In the genomic region with DNA sequence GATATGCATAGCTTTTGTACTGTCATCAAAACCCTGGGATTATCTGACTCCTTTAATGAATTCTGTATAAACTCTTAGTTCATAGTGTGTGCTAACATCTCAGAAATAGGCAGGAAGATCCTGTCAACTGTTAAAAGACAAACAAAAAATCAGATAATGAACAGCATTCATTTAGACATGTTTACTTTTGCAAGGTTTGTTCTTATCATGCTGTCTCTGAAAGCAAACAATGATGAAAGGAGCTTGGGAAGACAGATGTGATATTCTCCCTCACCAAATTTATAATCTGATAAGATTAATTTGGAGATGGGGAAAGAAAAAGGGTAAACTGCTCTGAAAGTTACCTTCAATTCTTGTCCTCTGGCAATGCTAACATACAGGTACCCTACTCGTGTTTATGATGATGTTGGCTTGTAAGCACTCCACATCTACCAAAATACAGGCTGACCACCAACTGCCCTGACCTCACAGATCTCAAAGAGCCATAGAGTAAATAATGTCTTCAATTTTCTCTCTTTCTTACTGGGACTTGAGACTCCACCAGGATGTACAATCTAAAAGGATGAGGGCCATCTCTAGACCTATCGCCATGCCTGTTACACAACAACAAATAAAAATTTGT, we compare ENCODE assay signal across 1 cellular context.
TF ChIP-seq lines count a peak whose summit lies in the region.

No MANE protein-coding gene starts in this region.

TF ChIP-seq in HepG2, 621 proteins besides CTCF, POLR2A, EP300 and RAD21 (continued from another document and continues in another):
- no peak for TF ChIP-seq CHD2 (IDR thresholded peaks at IDR 0.05; ENCODE audit: low read depth, low read length)
- no peak for TF ChIP-seq ZFAT (CRISPR knock-in tag; conservative IDR thresholded peaks at IDR 0.05)
- no peak for TF ChIP-seq ZNF747 (CRISPR knock-in tag; IDR thresholded peaks at IDR 0.05; ENCODE audit: borderline replicate concordance)
- no peak for TF ChIP-seq FOSL2 (CRISPR knock-in tag; IDR thresholded peaks at IDR 0.05)
- TF ChIP-seq ZNF550 (CRISPR knock-in tag; IDR thresholded peaks at IDR 0.05; ENCODE audit: borderline replicate concordance), result no peak
- TF ChIP-seq, protein P1, sequence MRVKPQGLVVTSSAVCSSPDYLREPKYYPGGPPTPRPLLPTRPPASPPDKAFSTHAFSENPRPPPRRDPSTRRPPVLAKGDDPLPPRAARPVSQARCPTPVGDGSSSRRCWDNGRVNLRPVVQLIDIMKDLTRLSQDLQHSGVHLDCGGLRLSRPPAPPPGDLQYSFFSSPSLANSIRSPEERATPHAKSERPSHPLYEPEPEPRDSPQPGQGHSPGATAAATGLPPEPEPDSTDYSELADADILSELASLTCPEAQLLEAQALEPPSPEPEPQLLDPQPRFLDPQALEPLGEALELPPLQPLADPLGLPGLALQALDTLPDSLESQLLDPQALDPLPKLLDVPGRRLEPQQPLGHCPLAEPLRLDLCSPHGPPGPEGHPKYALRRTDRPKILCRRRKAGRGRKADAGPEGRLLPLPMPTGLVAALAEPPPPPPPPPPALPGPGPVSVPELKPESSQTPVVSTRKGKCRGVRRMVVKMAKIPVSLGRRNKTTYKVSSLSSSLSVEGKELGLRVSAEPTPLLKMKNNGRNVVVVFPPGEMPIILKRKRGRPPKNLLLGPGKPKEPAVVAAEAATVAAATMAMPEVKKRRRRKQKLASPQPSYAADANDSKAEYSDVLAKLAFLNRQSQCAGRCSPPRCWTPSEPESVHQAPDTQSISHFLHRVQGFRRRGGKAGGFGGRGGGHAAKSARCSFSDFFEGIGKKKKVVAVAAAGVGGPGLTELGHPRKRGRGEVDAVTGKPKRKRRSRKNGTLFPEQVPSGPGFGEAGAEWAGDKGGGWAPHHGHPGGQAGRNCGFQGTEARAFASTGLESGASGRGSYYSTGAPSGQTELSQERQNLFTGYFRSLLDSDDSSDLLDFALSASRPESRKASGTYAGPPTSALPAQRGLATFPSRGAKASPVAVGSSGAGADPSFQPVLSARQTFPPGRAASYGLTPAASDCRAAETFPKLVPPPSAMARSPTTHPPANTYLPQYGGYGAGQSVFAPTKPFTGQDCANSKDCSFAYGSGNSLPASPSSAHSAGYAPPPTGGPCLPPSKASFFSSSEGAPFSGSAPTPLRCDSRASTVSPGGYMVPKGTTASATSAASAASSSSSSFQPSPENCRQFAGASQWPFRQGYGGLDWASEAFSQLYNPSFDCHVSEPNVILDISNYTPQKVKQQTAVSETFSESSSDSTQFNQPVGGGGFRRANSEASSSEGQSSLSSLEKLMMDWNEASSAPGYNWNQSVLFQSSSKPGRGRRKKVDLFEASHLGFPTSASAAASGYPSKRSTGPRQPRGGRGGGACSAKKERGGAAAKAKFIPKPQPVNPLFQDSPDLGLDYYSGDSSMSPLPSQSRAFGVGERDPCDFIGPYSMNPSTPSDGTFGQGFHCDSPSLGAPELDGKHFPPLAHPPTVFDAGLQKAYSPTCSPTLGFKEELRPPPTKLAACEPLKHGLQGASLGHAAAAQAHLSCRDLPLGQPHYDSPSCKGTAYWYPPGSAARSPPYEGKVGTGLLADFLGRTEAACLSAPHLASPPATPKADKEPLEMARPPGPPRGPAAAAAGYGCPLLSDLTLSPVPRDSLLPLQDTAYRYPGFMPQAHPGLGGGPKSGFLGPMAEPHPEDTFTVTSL (CRISPR knock-in tag; IDR thresholded peaks at IDR 0.05; ENCODE audit: borderline replicate concordance), result peak; percentile 35; the same call in 1 of the 2 replicates
- TF ChIP-seq MAFG (CRISPR knock-in tag; IDR thresholded peaks at IDR 0.05), result no peak
- TF ChIP-seq, protein P2, sequence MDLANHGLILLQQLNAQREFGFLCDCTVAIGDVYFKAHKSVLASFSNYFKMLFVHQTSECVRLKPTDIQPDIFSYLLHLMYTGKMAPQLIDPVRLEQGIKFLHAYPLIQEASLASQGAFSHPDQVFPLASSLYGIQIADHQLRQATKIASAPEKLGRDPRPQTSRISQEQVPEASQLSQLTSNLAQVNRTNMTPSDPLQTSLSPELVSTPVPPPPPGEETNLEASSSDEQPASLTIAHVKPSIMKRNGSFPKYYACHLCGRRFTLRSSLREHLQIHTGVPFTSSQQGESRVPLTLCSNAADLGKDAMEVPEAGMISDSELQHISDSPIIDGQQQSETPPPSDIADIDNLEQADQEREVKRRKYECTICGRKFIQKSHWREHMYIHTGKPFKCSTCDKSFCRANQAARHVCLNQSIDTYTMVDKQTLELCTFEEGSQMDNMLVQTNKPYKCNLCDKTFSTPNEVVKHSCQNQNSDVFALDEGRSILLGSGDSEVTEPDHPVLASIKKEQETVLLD (CRISPR knock-in tag; IDR thresholded peaks at IDR 0.05; ENCODE audit: low read depth), result no peak
- no peak for TF ChIP-seq ZNF335 (CRISPR knock-in tag; IDR thresholded peaks at IDR 0.05)
- no peak for TF ChIP-seq WIZ (CRISPR knock-in tag; IDR thresholded peaks at IDR 0.05)
- peak; percentile 55 for TF ChIP-seq MED1 (CRISPR knock-in tag; IDR thresholded peaks at IDR 0.05)
- TF ChIP-seq, protein P3, sequence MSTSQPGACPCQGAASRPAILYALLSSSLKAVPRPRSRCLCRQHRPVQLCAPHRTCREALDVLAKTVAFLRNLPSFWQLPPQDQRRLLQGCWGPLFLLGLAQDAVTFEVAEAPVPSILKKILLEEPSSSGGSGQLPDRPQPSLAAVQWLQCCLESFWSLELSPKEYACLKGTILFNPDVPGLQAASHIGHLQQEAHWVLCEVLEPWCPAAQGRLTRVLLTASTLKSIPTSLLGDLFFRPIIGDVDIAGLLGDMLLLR (CRISPR knock-in tag; IDR thresholded peaks at IDR 0.05), result no peak
- TF ChIP-seq BRD4 (CRISPR knock-in tag; IDR thresholded peaks at IDR 0.05), result no peak
- TF ChIP-seq HDAC2 (CRISPR knock-in tag; IDR thresholded peaks at IDR 0.05), result peak; percentile 68; the same call in 1 of the 2 replicates
- peak; percentile 89 for TF ChIP-seq MIXL1 (CRISPR knock-in tag; IDR thresholded peaks at IDR 0.05)
- no peak for TF ChIP-seq RNF2 (conservative IDR thresholded peaks at IDR 0.05; ENCODE audit: low read depth)
- TF ChIP-seq NCOA2 (CRISPR knock-in tag; IDR thresholded peaks at IDR 0.05), result peak; percentile 79
- TF ChIP-seq, protein P4, sequence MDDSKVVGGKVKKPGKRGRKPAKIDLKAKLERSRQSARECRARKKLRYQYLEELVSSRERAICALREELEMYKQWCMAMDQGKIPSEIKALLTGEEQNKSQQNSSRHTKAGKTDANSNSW (CRISPR knock-in tag; IDR thresholded peaks at IDR 0.05; ENCODE audit: borderline replicate concordance), result no peak
- TF ChIP-seq ZSCAN30 (CRISPR knock-in tag; IDR thresholded peaks at IDR 0.05), result no peak
- no peak for TF ChIP-seq KLF9 (CRISPR knock-in tag; IDR thresholded peaks at IDR 0.05; ENCODE audit: low read depth)
- TF ChIP-seq, protein P5, sequence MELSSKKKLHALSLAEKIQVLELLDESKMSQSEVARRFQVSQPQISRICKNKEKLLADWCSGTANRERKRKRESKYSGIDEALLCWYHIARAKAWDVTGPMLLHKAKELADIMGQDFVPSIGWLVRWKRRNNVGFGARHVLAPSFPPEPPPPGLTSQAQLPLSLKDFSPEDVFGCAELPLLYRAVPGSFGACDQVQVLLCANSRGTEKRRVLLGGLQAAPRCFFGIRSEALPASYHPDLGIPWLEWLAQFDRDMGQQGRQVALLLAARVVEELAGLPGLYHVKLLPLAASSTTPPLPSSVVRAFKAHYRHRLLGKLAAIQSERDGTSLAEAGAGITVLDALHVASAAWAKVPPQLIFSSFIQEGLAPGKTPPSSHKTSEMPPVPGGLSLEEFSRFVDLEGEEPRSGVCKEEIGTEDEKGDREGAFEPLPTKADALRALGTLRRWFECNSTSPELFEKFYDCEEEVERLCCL (CRISPR knock-in tag; IDR thresholded peaks at IDR 0.05; ENCODE audit: borderline replicate concordance), result no peak
- TF ChIP-seq, protein P6, sequence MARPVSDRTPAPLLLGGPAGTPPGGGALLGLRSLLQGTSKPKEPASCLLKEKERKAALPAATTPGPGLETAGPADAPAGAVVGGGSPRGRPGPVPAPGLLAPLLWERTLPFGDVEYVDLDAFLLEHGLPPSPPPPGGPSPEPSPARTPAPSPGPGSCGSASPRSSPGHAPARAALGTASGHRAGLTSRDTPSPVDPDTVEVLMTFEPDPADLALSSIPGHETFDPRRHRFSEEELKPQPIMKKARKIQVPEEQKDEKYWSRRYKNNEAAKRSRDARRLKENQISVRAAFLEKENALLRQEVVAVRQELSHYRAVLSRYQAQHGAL (CRISPR knock-in tag; IDR thresholded peaks at IDR 0.05; ENCODE audit: not compliant biosample characterization), result no peak
- TF ChIP-seq, protein P7, sequence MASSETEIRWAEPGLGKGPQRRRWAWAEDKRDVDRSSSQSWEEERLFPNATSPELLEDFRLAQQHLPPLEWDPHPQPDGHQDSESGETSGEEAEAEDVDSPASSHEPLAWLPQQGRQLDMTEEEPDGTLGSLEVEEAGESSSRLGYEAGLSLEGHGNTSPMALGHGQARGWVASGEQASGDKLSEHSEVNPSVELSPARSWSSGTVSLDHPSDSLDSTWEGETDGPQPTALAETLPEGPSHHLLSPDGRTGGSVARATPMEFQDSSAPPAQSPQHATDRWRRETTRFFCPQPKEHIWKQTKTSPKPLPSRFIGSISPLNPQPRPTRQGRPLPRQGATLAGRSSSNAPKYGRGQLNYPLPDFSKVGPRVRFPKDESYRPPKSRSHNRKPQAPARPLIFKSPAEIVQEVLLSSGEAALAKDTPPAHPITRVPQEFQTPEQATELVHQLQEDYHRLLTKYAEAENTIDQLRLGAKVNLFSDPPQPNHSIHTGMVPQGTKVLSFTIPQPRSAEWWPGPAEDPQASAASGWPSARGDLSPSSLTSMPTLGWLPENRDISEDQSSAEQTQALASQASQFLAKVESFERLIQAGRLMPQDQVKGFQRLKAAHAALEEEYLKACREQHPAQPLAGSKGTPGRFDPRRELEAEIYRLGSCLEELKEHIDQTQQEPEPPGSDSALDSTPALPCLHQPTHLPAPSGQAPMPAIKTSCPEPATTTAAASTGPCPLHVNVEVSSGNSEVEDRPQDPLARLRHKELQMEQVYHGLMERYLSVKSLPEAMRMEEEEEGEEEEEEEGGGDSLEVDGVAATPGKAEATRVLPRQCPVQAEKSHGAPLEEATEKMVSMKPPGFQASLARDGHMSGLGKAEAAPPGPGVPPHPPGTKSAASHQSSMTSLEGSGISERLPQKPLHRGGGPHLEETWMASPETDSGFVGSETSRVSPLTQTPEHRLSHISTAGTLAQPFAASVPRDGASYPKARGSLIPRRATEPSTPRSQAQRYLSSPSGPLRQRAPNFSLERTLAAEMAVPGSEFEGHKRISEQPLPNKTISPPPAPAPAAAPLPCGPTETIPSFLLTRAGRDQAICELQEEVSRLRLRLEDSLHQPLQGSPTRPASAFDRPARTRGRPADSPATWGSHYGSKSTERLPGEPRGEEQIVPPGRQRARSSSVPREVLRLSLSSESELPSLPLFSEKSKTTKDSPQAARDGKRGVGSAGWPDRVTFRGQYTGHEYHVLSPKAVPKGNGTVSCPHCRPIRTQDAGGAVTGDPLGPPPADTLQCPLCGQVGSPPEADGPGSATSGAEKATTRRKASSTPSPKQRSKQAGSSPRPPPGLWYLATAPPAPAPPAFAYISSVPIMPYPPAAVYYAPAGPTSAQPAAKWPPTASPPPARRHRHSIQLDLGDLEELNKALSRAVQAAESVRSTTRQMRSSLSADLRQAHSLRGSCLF (CRISPR knock-in tag; IDR thresholded peaks at IDR 0.05; ENCODE audit: borderline replicate concordance), result no peak
- no peak for TF ChIP-seq FIP1L1 (IDR thresholded peaks at IDR 0.05; ENCODE audit: borderline replicate concordance, insufficient read depth, low read depth, low read length)
- no peak for TF ChIP-seq SMARCC2 (IDR thresholded peaks at IDR 0.05)
- TF ChIP-seq ONECUT2 (CRISPR knock-in tag; IDR thresholded peaks at IDR 0.05), result no peak
- TF ChIP-seq, protein P8, sequence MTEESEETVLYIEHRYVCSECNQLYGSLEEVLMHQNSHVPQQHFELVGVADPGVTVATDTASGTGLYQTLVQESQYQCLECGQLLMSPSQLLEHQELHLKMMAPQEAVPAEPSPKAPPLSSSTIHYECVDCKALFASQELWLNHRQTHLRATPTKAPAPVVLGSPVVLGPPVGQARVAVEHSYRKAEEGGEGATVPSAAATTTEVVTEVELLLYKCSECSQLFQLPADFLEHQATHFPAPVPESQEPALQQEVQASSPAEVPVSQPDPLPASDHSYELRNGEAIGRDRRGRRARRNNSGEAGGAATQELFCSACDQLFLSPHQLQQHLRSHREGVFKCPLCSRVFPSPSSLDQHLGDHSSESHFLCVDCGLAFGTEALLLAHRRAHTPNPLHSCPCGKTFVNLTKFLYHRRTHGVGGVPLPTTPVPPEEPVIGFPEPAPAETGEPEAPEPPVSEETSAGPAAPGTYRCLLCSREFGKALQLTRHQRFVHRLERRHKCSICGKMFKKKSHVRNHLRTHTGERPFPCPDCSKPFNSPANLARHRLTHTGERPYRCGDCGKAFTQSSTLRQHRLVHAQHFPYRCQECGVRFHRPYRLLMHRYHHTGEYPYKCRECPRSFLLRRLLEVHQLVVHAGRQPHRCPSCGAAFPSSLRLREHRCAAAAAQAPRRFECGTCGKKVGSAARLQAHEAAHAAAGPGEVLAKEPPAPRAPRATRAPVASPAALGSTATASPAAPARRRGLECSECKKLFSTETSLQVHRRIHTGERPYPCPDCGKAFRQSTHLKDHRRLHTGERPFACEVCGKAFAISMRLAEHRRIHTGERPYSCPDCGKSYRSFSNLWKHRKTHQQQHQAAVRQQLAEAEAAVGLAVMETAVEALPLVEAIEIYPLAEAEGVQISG (CRISPR knock-in tag; IDR thresholded peaks at IDR 0.05), result no peak
- peak; percentile 96 for TF ChIP-seq FOXA3 (CRISPR knock-in tag; IDR thresholded peaks at IDR 0.05)
- TF ChIP-seq ZKSCAN5 (CRISPR knock-in tag; IDR thresholded peaks at IDR 0.05), result no peak
- TF ChIP-seq NBN (conservative IDR thresholded peaks at IDR 0.05), result no peak
- TF ChIP-seq, protein P9, sequence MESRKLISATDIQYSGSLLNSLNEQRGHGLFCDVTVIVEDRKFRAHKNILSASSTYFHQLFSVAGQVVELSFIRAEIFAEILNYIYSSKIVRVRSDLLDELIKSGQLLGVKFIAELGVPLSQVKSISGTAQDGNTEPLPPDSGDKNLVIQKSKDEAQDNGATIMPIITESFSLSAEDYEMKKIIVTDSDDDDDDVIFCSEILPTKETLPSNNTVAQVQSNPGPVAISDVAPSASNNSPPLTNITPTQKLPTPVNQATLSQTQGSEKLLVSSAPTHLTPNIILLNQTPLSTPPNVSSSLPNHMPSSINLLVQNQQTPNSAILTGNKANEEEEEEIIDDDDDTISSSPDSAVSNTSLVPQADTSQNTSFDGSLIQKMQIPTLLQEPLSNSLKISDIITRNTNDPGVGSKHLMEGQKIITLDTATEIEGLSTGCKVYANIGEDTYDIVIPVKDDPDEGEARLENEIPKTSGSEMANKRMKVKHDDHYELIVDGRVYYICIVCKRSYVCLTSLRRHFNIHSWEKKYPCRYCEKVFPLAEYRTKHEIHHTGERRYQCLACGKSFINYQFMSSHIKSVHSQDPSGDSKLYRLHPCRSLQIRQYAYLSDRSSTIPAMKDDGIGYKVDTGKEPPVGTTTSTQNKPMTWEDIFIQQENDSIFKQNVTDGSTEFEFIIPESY (CRISPR knock-in tag; IDR thresholded peaks at IDR 0.05), result no peak
- TF ChIP-seq, protein P10, sequence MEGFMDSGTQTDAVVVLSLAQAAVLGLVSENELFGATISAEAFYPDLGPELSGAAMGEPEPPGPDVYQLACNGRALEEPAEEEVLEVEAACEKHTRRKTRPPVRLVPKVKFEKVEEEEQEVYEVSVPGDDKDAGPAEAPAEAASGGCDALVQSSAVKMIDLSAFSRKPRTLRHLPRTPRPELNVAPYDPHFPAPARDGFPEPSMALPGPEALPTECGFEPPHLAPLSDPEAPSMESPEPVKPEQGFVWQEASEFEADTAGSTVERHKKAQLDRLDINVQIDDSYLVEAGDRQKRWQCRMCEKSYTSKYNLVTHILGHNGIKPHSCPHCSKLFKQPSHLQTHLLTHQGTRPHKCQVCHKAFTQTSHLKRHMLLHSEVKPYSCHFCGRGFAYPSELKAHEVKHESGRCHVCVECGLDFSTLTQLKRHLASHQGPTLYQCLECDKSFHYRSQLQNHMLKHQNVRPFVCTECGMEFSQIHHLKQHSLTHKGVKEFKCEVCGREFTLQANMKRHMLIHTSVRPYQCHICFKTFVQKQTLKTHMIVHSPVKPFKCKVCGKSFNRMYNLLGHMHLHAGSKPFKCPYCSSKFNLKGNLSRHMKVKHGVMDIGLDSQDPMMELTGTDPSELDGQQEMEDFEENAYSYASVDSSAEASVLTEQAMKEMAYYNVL (CRISPR knock-in tag; IDR thresholded peaks at IDR 0.05; ENCODE audit: borderline replicate concordance), result no peak
- no peak for TF ChIP-seq CCAR2 (optimal IDR thresholded peaks at IDR 0.05; ENCODE audit: low read depth, low read length)
